In the genomic region with DNA sequence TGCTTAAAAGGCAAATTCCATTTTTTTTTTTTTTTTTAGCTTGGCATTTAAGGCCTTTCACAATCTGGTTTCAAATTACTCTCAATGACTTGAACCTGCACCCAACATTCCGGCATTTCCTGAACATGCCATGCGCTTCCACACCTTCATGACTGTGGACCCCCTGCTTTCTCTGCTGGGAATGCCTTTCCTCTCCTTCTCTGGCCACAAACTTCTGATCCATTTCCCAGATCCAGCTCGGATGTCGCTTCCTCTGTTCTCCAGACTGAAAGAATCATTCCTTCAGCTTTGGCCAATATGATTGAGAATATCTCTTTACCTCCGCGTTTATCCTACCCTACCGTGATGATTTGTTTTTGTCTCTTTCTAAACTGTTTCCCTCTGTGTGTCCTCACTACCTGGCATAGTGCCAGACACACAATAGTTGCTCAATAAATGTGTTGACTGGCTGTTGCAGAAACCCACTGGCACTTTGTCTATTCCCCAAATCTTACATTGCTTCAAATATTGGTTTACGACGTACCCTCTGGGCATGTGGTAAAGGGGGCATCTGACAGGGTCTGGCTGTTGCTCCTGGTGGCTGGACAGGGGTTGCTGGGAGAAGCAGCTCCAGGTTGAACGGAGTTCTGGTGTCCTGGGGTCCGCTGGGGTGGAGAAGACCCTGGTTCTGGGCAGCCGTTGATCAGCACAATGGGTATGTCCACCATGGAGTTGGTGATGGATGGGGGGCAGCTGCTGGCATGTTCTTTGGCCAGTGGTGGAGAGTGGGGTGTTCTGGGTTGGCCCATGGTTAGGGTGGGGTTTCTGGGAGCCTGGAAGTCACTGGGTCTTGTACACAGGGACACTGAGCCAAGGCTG, we compare ENCODE assay signal across 11 cellular contexts. TPM values are rescaled to one million over a fixed set of nuclear protein-coding genes. Genes with fewer than 3 reads are reported as not detected.
DNase-seq lines count a peak whose midpoint lies in the region; ATAC-seq and TF ChIP-seq lines count a peak whose summit lies in the region.
"Had no signal": no experiment of that assay in that cellular context is flagged by ENCODE, and none has a peak within 500 bp of the region (broad histone marks: within the 10 kb centered on the region; RNA-seq: fewer than 3 reads in every experiment).

No MANE protein-coding gene starts in this region.

- H3K4me1 ChIP-seq in HEK293 (ENCODE audit: control insufficient read depth, insufficient read depth, low read length) (peaks cover 18% of the 10 kb centered on the region), muscle layer of colon (ENCODE audit: insufficient read depth, low read length) (peaks cover 63% of the 10 kb centered on the region)

- in situ Hi-C loops in astrocyte of the cerebellum (cut with HindIII; ENCODE audit: low sequenced_read_pairs), result no loop called here

- H3K36me3 ChIP-seq in HEK293 (ENCODE audit: control insufficient read depth in 2 of 2, insufficient read depth in 1 of 2, low read length in 2 of 2) (no peaks in the 10 kb centered on the region), muscle layer of colon (ENCODE audit: insufficient read depth, low read length) (no peaks in the 10 kb centered on the region), MG63 (no peaks in the 10 kb centered on the region)

- DNase-seq in AG08396 (ENCODE audit: low spot score) (peak; percentile 58), astrocyte of the cerebellum (ENCODE audit: low read depth) (peak; percentile 75), MG63 (no peak), HUDEP-2 (lab: John Stamatoyannopoulos, UW; ENCODE audit: unreplicated experiment in 76 of 76) (no peak)
- DNase-seq: GDM1, NCI-H1105 had no signal

- TF ChIP-seq CTCF in HEK293 (tag by site-specific recombination; IDR thresholded peaks at IDR 0.05) (no peak), astrocyte of the cerebellum (IDR thresholded peaks at IDR 0.05; ENCODE audit: low read depth, low read length, missing control alignments) (no peak)

- POLR2A ChIA-PET in HEK293 (lab: Yijun Ruan, JAX), result interaction anchor here (0.6 to 2.1 kb wide), 8 partner anchors 11 to 1202 kb away, joined by 3 to 10 read pairs (median 4); a partner anchor contains a TSS

- CTCF ChIA-PET in HEK293 (lab: Yijun Ruan, JAX), result interaction anchor here (0.7 to 5.1 kb wide), 7 partner anchors 8 to 46 kb away, joined by 3 to 65 read pairs (median 5); no protein-coding TSS in a partner anchor

- H3K27ac ChIP-seq in HEK293 (ENCODE audit: extremely low read depth, low read depth, low read length) (no peak overlapping the region), muscle layer of colon (ENCODE audit: low read depth, low read length) (peak overlapping the region; percentile 64)

- H3K27me3 ChIP-seq in muscle layer of colon (ENCODE audit: control insufficient read depth in 1 of 2, insufficient read depth in 2 of 2, low read length in 2 of 2) (no peaks in the 10 kb centered on the region), MG63 (no peaks in the 10 kb centered on the region)

- H3K4me3 ChIP-seq in HEK293 (ENCODE audit: low read depth, low read length), result no peak overlapping the region
- no peak overlapping the region for H3K4me3 ChIP-seq in astrocyte of the cerebellum (ENCODE audit: low read depth, low read length)
- no peak overlapping the region for H3K4me3 ChIP-seq in muscle layer of colon (ENCODE audit: low read depth in 1 of 2, low read length in 2 of 2)
- H3K4me3 ChIP-seq in MG63, result no peak overlapping the region

- no peak overlapping the region for H3K9ac ChIP-seq in muscle layer of colon (ENCODE audit: low read length)

- ATAC-seq in HG03469 (IDR thresholded peaks at IDR 0.05; ENCODE audit: unreplicated experiment) (no peak), GM21515 (IDR thresholded peaks at IDR 0.05; ENCODE audit: unreplicated experiment) (no peak)

- no peaks in the 10 kb centered on the region for H3K9me3 ChIP-seq in HEK293 (ENCODE audit: control insufficient read depth, insufficient read depth, low read depth, low read length)
- H3K9me3 ChIP-seq in muscle layer of colon (ENCODE audit: low read length), result no peaks in the 10 kb centered on the region
- no peaks in the 10 kb centered on the region for H3K9me3 ChIP-seq in MG63

TF ChIP-seq in HEK293, 187 proteins besides CTCF, POLR2A, EP300 and RAD21:
- TF ChIP-seq ZNF664 (tag by site-specific recombination; IDR thresholded peaks at IDR 0.05) (peak; percentile 99), ZNF24 (tag by site-specific recombination; IDR thresholded peaks at IDR 0.05) (peak; percentile 36; the same call in 1 of the 2 replicates), ZNF677 (tag by site-specific recombination; IDR thresholded peaks at IDR 0.05) (peak; percentile 40; the same call in 1 of the 2 replicates), KLF10 (tag by site-specific recombination; IDR thresholded peaks at IDR 0.05) (peak; percentile 45; the same call in 1 of the 2 replicates), ZBTB8A (tag by site-specific recombination; IDR thresholded peaks at IDR 0.05) (no peak), KLF9 (tag by site-specific recombination; IDR thresholded peaks at IDR 0.05; ENCODE audit: low read depth) (no peak), ZNF184 (tag by site-specific recombination; IDR thresholded peaks at IDR 0.05) (peak; percentile 86), ZNF629 (tag by site-specific recombination; IDR thresholded peaks at IDR 0.05) (no peak), ZNF223 (tag by site-specific recombination; IDR thresholded peaks at IDR 0.05) (peak; percentile 52; the same call in 1 of the 2 replicates), ZNF138 (tag by site-specific recombination; IDR thresholded peaks at IDR 0.05; ENCODE audit: borderline replicate concordance) (no peak), ZNF16 (tag by site-specific recombination; IDR thresholded peaks at IDR 0.05; ENCODE audit: low read depth) (no peak), ZIC2 (tag by site-specific recombination; IDR thresholded peaks at IDR 0.05) (0 out of 2 replicates have a peak, but pooled peaks have one; percentile 20), ZNF791 (tag by site-specific recombination; IDR thresholded peaks at IDR 0.05) (no peak), ZNF394 (tag by site-specific recombination; IDR thresholded peaks at IDR 0.05; ENCODE audit: borderline replicate concordance) (no peak), ZNF501 (tag by site-specific recombination; IDR thresholded peaks at IDR 0.05) (no peak), ZNF433 (tag by site-specific recombination; IDR thresholded peaks at IDR 0.05; ENCODE audit: low read depth) (no peak), ZNF521 (tag by site-specific recombination; IDR thresholded peaks at IDR 0.05) (no peak), ZNF707 (tag by site-specific recombination; IDR thresholded peaks at IDR 0.05) (no peak), ZNF214 (tag by site-specific recombination; IDR thresholded peaks at IDR 0.05; ENCODE audit: borderline replicate concordance) (no peak), ZNF544 (tag by site-specific recombination; IDR thresholded peaks at IDR 0.05) (peak; percentile 77), GLI2 (tag by site-specific recombination; IDR thresholded peaks at IDR 0.05; ENCODE audit: borderline replicate concordance, low read depth) (no peak), HOXD13 (CRISPR knock-in tag; IDR thresholded peaks at IDR 0.05; ENCODE audit: borderline replicate concordance) (no peak)
- TF ChIP-seq, protein P1, sequence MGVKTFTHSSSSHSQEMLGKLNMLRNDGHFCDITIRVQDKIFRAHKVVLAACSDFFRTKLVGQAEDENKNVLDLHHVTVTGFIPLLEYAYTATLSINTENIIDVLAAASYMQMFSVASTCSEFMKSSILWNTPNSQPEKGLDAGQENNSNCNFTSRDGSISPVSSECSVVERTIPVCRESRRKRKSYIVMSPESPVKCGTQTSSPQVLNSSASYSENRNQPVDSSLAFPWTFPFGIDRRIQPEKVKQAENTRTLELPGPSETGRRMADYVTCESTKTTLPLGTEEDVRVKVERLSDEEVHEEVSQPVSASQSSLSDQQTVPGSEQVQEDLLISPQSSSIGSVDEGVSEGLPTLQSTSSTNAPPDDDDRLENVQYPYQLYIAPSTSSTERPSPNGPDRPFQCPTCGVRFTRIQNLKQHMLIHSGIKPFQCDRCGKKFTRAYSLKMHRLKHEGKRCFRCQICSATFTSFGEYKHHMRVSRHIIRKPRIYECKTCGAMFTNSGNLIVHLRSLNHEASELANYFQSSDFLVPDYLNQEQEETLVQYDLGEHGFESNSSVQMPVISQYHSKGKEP (tag by site-specific recombination; IDR thresholded peaks at IDR 0.05), result 0 out of 2 replicates have a peak, but pooled peaks have one; percentile 21

RNA-seq across cellular contexts. Expression of a gene that starts 14.7 kb away (rescaled TPM):
- total RNA-seq in MG63 (2014; rRNA removed; shearing (Covaris generic); ENCODE audit: low replicate concordance), result not detected in 2 replicates
- total RNA-seq: subcutaneous adipose tissue had no signal

RNA-seq across cellular contexts. Expression of a gene that starts 43.5 kb away (rescaled TPM):
- total RNA-seq in MG63 (2014; rRNA removed; shearing (Covaris generic); ENCODE audit: low replicate concordance), result 7.9 and 12.4 TPM in 2 replicates

Comparison
In these comparisons a context has a peak if more than half of its experiments do, and no peak if none do; other contexts are left out.
1. DNase-seq: peak in AG08396 (single experiment) and astrocyte of the cerebellum (single experiment); none in MG63 (single experiment) and HUDEP-2 (0 of 76).